ENCODE assay signal across 23 cellular contexts in the genomic region with DNA sequence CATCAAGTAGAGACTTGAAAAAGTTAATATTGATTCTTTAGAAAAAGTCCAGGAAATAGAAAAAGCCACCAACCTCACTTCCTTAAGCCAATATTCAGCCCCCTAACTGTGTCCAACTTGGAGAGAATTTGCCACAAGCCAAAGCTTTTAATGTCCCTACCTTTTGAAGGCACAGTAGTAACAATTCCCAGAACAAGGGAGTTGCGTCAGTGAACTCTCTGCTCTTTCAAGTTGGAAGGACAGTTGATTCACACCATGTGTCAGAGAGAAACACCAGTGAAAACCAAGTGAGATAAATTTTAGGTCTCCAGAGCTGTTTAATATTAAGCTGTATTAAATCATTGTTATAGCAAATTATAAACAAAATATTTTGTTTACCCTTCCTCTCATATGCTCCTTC.
A peak's percentile ranks its signal among the peaks of the same experiment; 100 is the strongest.
DNase-seq lines count a peak whose midpoint lies in the region; ATAC-seq and TF ChIP-seq lines count a peak whose summit lies in the region.
"Had no signal": no experiment of that assay in that cellular context is flagged by ENCODE, and none has a peak within 500 bp of the region (broad histone marks: within the 10 kb centered on the region; RNA-seq: fewer than 3 reads in every experiment).

No MANE protein-coding gene starts in this region.

- H3K4me3 ChIP-seq in cardiac muscle cell, result no peak overlapping the region
- H3K4me3 ChIP-seq in right atrium auricular region, result no peak overlapping the region
- H3K4me3 ChIP-seq in HAP-1, result no peak overlapping the region
- H3K4me3 ChIP-seq: GM12878, K562, SJSA1 had no signal

- H3K27me3 ChIP-seq in cardiac muscle cell (no peaks in the 10 kb centered on the region), right atrium auricular region (no peaks in the 10 kb centered on the region), HAP-1 (ENCODE audit: low read depth) (no peaks in the 10 kb centered on the region)
- H3K27me3 ChIP-seq: SJSA1 had no signal

- DNase-seq in amniotic epithelial cell (ENCODE audit: low read depth), result peak; percentile 47
- DNase-seq in epithelial cell of prostate (ENCODE audit: low read depth, low spot score), result no peak
- DNase-seq in cardiac muscle cell (ENCODE audit: low read depth in 1 of 2, low spot score in 1 of 2), result no peak
- DNase-seq in right atrium auricular region (ENCODE audit: low spot score), result no peak
- DNase-seq in globus pallidus (ENCODE audit: low spot score), result no peak
- DNase-seq in HAP-1 (ENCODE audit: low spot score in 2 of 2), result no peak
- DNase-seq: CD8-positive, alpha-beta T cell; DMS 273 treated with DMSO at 0.1 percent for 48 hours; DMS79; EL; GDM1; Kasumi-1; NCI-H1105; NCI-H1436 treated with DMSO at 0.1 percent for 48 hours; NCI-H187 treated with DMSO at 0.1 percent for 48 hours; NCI-H524; NCI-H748 treated with DMSO at 0.1 percent for 48 hours; PC-3 had no signal

- H3K36me3 ChIP-seq in cardiac muscle cell (no peaks in the 10 kb centered on the region), right atrium auricular region (peaks cover 5% of the 10 kb centered on the region), HAP-1 (replicated peaks) (no peaks in the 10 kb centered on the region)
- H3K36me3 ChIP-seq: SJSA1 had no signal

- TF ChIP-seq CTCF in cardiac muscle cell (IDR thresholded peaks at IDR 0.05; ENCODE audit: low read depth, low read length) (no peak), right atrium auricular region (IDR thresholded peaks at IDR 0.05) (no peak)

- H3K27ac ChIP-seq in epithelial cell of prostate (peak overlapping the region; percentile 17), cardiac muscle cell (peak overlapping the region; percentile 73), right atrium auricular region (peak overlapping the region; percentile 68 to 77)
- H3K27ac ChIP-seq: C4-2B, SJSA1 had no signal

- ATAC-seq in GM18868 (IDR thresholded peaks at IDR 0.05; ENCODE audit: unreplicated experiment), result no peak
- ATAC-seq: CD8-positive, alpha-beta T cell; GM12878; K562; PC-3 had no signal

- H3K4me1 ChIP-seq in cardiac muscle cell (ENCODE audit: low read depth), result peaks cover 45% of the 10 kb centered on the region
- peaks cover 0 to 40% of the 10 kb centered on the region in 2 donors for H3K4me1 ChIP-seq in right atrium auricular region
- H3K4me1 ChIP-seq in HAP-1, result peaks cover 12% of the 10 kb centered on the region

- in situ Hi-C loops in HAP-1 (cut with MboI; ENCODE audit: low sequenced_read_pairs), result no loop called here

- no peaks in the 10 kb centered on the region for H3K9me3 ChIP-seq in cardiac muscle cell (ENCODE audit: low read depth)
- H3K9me3 ChIP-seq in right atrium auricular region, result peaks cover 6 to 20% of the 10 kb centered on the region in 2 donors
- H3K9me3 ChIP-seq in HAP-1, result peaks cover 6% of the 10 kb centered on the region; the same call in 1 of the 2 replicates

Comparison
In these comparisons a context has a peak if more than half of its experiments do, and no peak if none do; other contexts are left out.
1. H3K27ac ChIP-seq: peak in every context shown above with its lines; median percentile 73 in cardiac muscle cell; 72 in right atrium auricular region; 17 in epithelial cell of prostate.